ENCODE assay signal across 8 cellular contexts in the genomic region with DNA sequence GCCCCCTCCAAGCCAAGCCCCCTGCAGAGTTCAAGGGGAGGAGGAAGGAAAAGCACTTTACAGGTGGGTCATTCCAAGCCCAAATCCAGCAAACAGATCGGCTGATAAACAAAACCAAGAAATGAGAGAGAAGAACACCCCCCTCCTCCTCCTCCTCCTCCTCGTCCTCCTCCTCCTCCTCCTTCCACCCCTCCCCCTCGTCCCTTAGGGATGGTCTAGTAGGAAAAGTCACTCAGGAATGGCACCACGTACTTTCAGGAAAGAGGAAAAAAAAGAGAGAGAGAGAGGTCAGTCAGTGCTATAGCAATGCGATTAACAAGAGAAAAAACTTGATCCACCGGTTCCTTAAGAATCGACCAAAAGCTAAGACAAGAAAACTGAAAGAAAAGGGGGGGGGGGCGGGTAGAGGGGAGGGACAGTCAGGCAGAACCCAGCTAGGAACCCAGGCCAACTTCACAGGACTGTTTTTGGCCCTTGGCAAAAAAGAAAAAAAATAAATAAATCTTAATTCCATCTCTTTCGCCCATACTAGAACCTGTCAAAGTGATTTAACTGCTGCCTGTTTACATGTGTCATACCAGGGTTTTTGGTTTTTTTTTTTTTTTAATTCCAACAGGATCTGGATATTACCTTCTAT. TPM values are rescaled to one million over a fixed set of nuclear protein-coding genes. Genes with fewer than 3 reads are reported as not detected.
DNase-seq lines count a peak whose midpoint lies in the region; ATAC-seq, FAIRE-seq and TF ChIP-seq lines count a peak whose summit lies in the region.

No MANE protein-coding gene starts in this region.

- peak overlapping the region; percentile 93 for H3K27ac Mint-ChIP-seq in stimulated activated naive CD8-positive, alpha-beta T cell treated with anti-CD3 and anti-CD28 coated beads, Interleukin-15, Interleukin-2, amounts not matched to agents 100 ng/mL and 50 ng/mL, for 24 hours
- H3K27ac Mint-ChIP-seq in activated T-helper 17 cell treated with anti-CD3 and anti-CD28 coated beads, Interleukin-2, amount 50 U/mL, for 72 hours, result peak overlapping the region; percentile 84

- H3K27me3 Mint-ChIP-seq in stimulated activated naive CD8-positive, alpha-beta T cell treated with anti-CD3 and anti-CD28 coated beads, Interleukin-15, Interleukin-2, amounts not matched to agents 100 ng/mL and 50 ng/mL, for 24 hours, result peaks cover 45% of the 10 kb centered on the region
- peaks cover 38% of the 10 kb centered on the region for H3K27me3 Mint-ChIP-seq in activated T-helper 17 cell treated with anti-CD3 and anti-CD28 coated beads, Interleukin-2, amount 50 U/mL, for 72 hours

- no peak for ATAC-seq in stimulated activated naive CD8-positive, alpha-beta T cell treated with anti-CD3 and anti-CD28 coated beads, Interleukin-15, Interleukin-2, amounts not matched to agents 100 U/mL and 50 U/mL, for 24 hours
- ATAC-seq in activated T-helper 17 cell treated with anti-CD3 and anti-CD28 coated beads, Interleukin-2, amount 50 U/mL, for 72 hours (replicated peaks), result no peak
- no peak for ATAC-seq in GM21381 (IDR thresholded peaks at IDR 0.05; ENCODE audit: unreplicated experiment)

- FAIRE-seq in H54 (lab: Jason Lieb, UNC), result no peak

- H3K4me3 Mint-ChIP-seq in stimulated activated naive CD8-positive, alpha-beta T cell treated with anti-CD3 and anti-CD28 coated beads, Interleukin-15, Interleukin-2, amounts not matched to agents 100 ng/mL and 50 ng/mL, for 24 hours, result peak overlapping the region; percentile 94
- peak overlapping the region; percentile 86 for H3K4me3 Mint-ChIP-seq in activated T-helper 17 cell treated with anti-CD3 and anti-CD28 coated beads, Interleukin-2, amount 50 U/mL, for 72 hours

- no peaks in the 10 kb centered on the region for H3K9me3 Mint-ChIP-seq in stimulated activated naive CD8-positive, alpha-beta T cell treated with anti-CD3 and anti-CD28 coated beads, Interleukin-15, Interleukin-2, amounts not matched to agents 100 ng/mL and 50 ng/mL, for 24 hours
- no peaks in the 10 kb centered on the region for H3K9me3 Mint-ChIP-seq in activated T-helper 17 cell treated with anti-CD3 and anti-CD28 coated beads, Interleukin-2, amount 50 U/mL, for 72 hours

- no peaks in the 10 kb centered on the region for H3K36me3 Mint-ChIP-seq in stimulated activated naive CD8-positive, alpha-beta T cell treated with anti-CD3 and anti-CD28 coated beads, Interleukin-15, Interleukin-2, amounts not matched to agents 100 ng/mL and 50 ng/mL, for 24 hours (ENCODE audit: low read depth)
- H3K36me3 Mint-ChIP-seq in activated T-helper 17 cell treated with anti-CD3 and anti-CD28 coated beads, Interleukin-2, amount 50 U/mL, for 72 hours (ENCODE audit: low read depth), result no peaks in the 10 kb centered on the region

- no peak for TF ChIP-seq POLR2A in H54 (IDR thresholded peaks at IDR 0.05; ENCODE audit: low read depth, low read length)

- H3K4me1 Mint-ChIP-seq in stimulated activated naive CD8-positive, alpha-beta T cell treated with anti-CD3 and anti-CD28 coated beads, Interleukin-15, Interleukin-2, amounts not matched to agents 100 ng/mL and 50 ng/mL, for 24 hours (ENCODE audit: low read depth), result peaks cover 54% of the 10 kb centered on the region
- peaks cover 17% of the 10 kb centered on the region for H3K4me1 Mint-ChIP-seq in activated T-helper 17 cell treated with anti-CD3 and anti-CD28 coated beads, Interleukin-2, amount 50 U/mL, for 72 hours

- no peak for DNase-seq in stimulated activated naive CD8-positive, alpha-beta T cell treated with anti-CD3 and anti-CD28 coated beads, Interleukin-15, Interleukin-2, amounts not matched to agents 100 U/mL and 50 U/mL, for 24 hours
- peak; percentile 13 to 28 for DNase-seq in hippocampal formation (lab: John Stamatoyannopoulos, UW)
- peak; percentile 39 for DNase-seq in retina
- no peak for DNase-seq in H54 (ENCODE audit: insufficient read length, low spot score)
- no peak for DNase-seq in activated effector memory CD4-positive, alpha-beta T cell treated with anti-CD3 and anti-CD28 coated beads, Interleukin-2, amount 50 U/mL, for 16 hours

RNA-seq across cellular contexts. Expression of a gene that starts 1.0 kb away (rescaled TPM):
- 10 to 100 TPM in 1 of 2 donors, 1 to 10 TPM in 1; 8.7 to 12.4 TPM for total RNA-seq in activated T-helper 17 cell treated with anti-CD3 and anti-CD28 coated beads, Interleukin-2, amount 50 U/mL, for 72 hours

Comparison
In these comparisons a context has a peak if more than half of its experiments do, and no peak if none do; other contexts are left out.
1. DNase-seq: peak in hippocampal formation (2 of 2) and retina (single experiment); none in stimulated activated naive CD8-positive, alpha-beta T cell treated with anti-CD3 and anti-CD28 coated beads, Interleukin-15, Interleukin-2, amounts not matched to agents 100 U/mL and 50 U/mL, for 24 hours (single experiment), H54 (single experiment) and activated effector memory CD4-positive, alpha-beta T cell treated with anti-CD3 and anti-CD28 coated beads, Interleukin-2, amount 50 U/mL, for 16 hours (single experiment).